Comparison of ENCODE assay signal across 11 cellular contexts in genomic region chr6:88013015-88013414, GRCh38. TPM values are rescaled to one million over a fixed set of nuclear protein-coding genes. Genes with fewer than 3 reads are reported as not detected.
DNase-seq lines count a peak whose midpoint lies in the region; ATAC-seq and TF ChIP-seq lines count a peak whose summit lies in the region.
"Had no signal": no experiment of that assay in that cellular context is flagged by ENCODE, and none has a peak within 500 bp of the region (broad histone marks: within the 10 kb centered on the region; RNA-seq: fewer than 3 reads in every experiment).

No MANE protein-coding gene starts in this region.

- no peak for TF ChIP-seq CTCF in parathyroid adenoma (IDR thresholded peaks at IDR 0.05)

- H3K4me2 ChIP-seq in parathyroid adenoma (ENCODE audit: low read length), result no peak overlapping the region

- H3K9me3 Mint-ChIP-seq in activated CD4-positive, alpha-beta T cell treated with anti-CD3 and anti-CD28 coated beads, Interleukin-2, amount 10 ng/mL, durations not matched to agents 24 days and 14 days, result no peaks in the 10 kb centered on the region
- H3K9me3 Mint-ChIP-seq in T-cell, result peaks cover 0 to 3% (median 0%) of the 10 kb centered on the region in 3 donors

- no peak overlapping the region for H3K4me3 ChIP-seq in parathyroid adenoma (ENCODE audit: low read depth, low read length)

- H3K27ac Mint-ChIP-seq in activated CD4-positive, alpha-beta T cell treated with anti-CD3 and anti-CD28 coated beads, Interleukin-2, amount 10 ng/mL, durations not matched to agents 24 days and 14 days, result no peak overlapping the region
- H3K27ac Mint-ChIP-seq in T-cell, result peak overlapping the region; percentile 86 to 90

- intact Hi-C loops in activated CD4-positive, alpha-beta T cell treated with anti-CD3 and anti-CD28 coated beads, Interleukin-2, amount 10 ng/mL, durations not matched to agents 24 days and 14 days (cut with micrococcal nuclease), result no loop called here

- no peaks in the 10 kb centered on the region for H3K79me2 ChIP-seq in parathyroid adenoma

- no peak overlapping the region for H3K9ac ChIP-seq in parathyroid adenoma

- no peaks in the 10 kb centered on the region for H3K4me1 ChIP-seq in parathyroid adenoma

- DNase-seq in activated CD4-positive, alpha-beta T cell treated with anti-CD3 and anti-CD28 coated beads, Interleukin-2, amount 10 ng/mL, durations not matched to agents 24 days and 14 days, result peak; percentile 71
- no peak for DNase-seq in activated CD4-positive, alpha-beta T cell treated with anti-CD3 and anti-CD28 coated beads, Interleukin-2, amount 50 U/mL, for 1 hour
- DNase-seq in T-cell (peak in 14 of 34 experiments; percentile 1 to 17 (median 5)), DMS79 (lab: John Stamatoyannopoulos, UW) (no peak), cerebellum (ENCODE audit: low spot score) (no peak)
- DNase-seq: activated CD8-positive, alpha-beta memory T cell treated with anti-CD3 and anti-CD28 coated beads, Interleukin-2, amount 50 U/mL, for 4 hours; AML-193 had no signal

- POLR2A ChIA-PET in T-cell (lab: Charles Lee), result no interaction called here

- ATAC-seq in HG02642 (IDR thresholded peaks at IDR 0.05; ENCODE audit: poor library complexity, unreplicated experiment), result peak; percentile 56
- ATAC-seq in T-cell (replicated peaks in 1 of 4), result peak; percentile 89 to 93 (median 91)
- no peak for ATAC-seq in HG03045 (IDR thresholded peaks at IDR 0.05; ENCODE audit: unreplicated experiment)

- H3K27me3 ChIP-seq in parathyroid adenoma (ENCODE audit: control insufficient read depth, insufficient read depth, low read length), result no peaks in the 10 kb centered on the region

- CTCF ChIA-PET in T-cell (lab: Charles Lee), result no interaction called here

- H3K36me3 ChIP-seq in parathyroid adenoma (ENCODE audit: control insufficient read depth, insufficient read depth, low read length), result no peaks in the 10 kb centered on the region
- H3K36me3 ChIP-seq: neutrophil had no signal

- H3K9me3 ChIP-seq in parathyroid adenoma (ENCODE audit: control insufficient read depth, low read length), result no peaks in the 10 kb centered on the region
- H3K9me3 ChIP-seq: neutrophil had no signal

- H3K4me3 Mint-ChIP-seq in activated CD4-positive, alpha-beta T cell treated with anti-CD3 and anti-CD28 coated beads, Interleukin-2, amount 10 ng/mL, durations not matched to agents 24 days and 14 days, result no peak overlapping the region
- H3K4me3 Mint-ChIP-seq in T-cell, result peak overlapping the region; percentile 32 to 62 (median 49)

- H3K36me3 Mint-ChIP-seq in activated CD4-positive, alpha-beta T cell treated with anti-CD3 and anti-CD28 coated beads, Interleukin-2, amount 10 ng/mL, durations not matched to agents 24 days and 14 days (ENCODE audit: low read depth), result no peaks in the 10 kb centered on the region
- H3K36me3 Mint-ChIP-seq in T-cell, result no peaks in the 10 kb centered on the region

- peaks cover 6% of the 10 kb centered on the region for H3K27me3 Mint-ChIP-seq in activated CD4-positive, alpha-beta T cell treated with anti-CD3 and anti-CD28 coated beads, Interleukin-2, amount 10 ng/mL, durations not matched to agents 24 days and 14 days
- H3K27me3 Mint-ChIP-seq in T-cell, result peaks cover 0 to 3% of the 10 kb centered on the region in 2 donors

- H3K4me1 Mint-ChIP-seq in activated CD4-positive, alpha-beta T cell treated with anti-CD3 and anti-CD28 coated beads, Interleukin-2, amount 10 ng/mL, durations not matched to agents 24 days and 14 days, result peaks cover 9% of the 10 kb centered on the region
- H3K4me1 Mint-ChIP-seq in T-cell, result peaks cover 21 to 26% (median 22%) of the 10 kb centered on the region in 3 donors

- no peak overlapping the region for H3K27ac ChIP-seq in parathyroid adenoma
- H3K27ac ChIP-seq: neutrophil had no signal

- peak overlapping the region; percentile 28 for H2AFZ ChIP-seq in parathyroid adenoma

RNA-seq across cellular contexts. Expression of gene SPACA1, which starts 34.6 kb away (rescaled TPM):
- not detected in 2 replicates for total RNA-seq in activated CD4-positive, alpha-beta T cell treated with anti-CD3 and anti-CD28 coated beads, Interleukin-2, amount 10 ng/mL, durations not matched to agents 24 days and 14 days
- not detected for total RNA-seq in T-cell
- total RNA-seq in cerebellum, result not detected
